Comparison of ENCODE assay signal across 8 cellular contexts in the genomic region with DNA sequence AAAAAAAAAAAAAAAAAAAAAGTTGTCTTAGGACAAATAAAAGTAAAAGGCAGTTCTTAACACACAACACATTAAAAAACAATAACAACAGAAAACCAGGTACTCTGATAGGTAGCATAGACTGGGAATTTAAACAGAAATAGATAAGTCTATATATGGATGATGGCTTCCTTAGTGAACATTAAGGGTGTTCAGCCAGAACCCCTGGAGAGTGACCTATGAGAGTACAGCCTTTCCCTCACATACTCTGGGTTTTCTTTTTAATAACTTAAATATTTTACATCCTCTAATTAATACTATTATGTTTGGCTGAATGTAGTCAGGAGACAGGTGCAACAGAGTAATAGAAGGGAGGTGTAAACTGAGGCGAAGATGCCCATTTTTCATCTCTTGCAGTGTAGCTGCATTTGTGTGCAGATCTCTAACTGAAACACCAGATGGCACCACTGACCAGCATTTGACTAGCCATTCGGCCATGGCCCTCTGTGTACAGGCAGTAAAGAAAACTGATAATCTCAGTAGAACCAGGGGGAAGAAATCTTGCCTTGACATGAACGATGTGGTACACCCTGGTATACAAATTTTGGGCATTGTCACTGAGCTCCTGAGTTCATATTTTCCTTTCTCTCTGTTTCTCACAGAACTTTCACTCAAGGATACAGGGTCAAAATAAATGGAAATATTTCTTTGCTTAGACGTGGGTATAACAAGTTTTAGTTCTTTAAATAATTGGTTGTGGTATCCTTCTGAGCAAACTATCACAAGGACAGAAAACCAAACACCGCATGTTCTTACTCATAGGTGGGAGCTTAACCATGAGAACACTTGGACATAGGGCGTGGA. TPM values are rescaled to one million over a fixed set of nuclear protein-coding genes. Genes with fewer than 3 reads are reported as not detected.
DNase-seq lines count a peak whose midpoint lies in the region; ATAC-seq and TF ChIP-seq lines count a peak whose summit lies in the region.

No MANE protein-coding gene starts in this region.

- TF ChIP-seq CTCF in GM12865 (IDR thresholded peaks at IDR 0.05; ENCODE audit: insufficient read depth, low read depth, low read length, missing control alignments) (peak; percentile 68), foreskin fibroblast (IDR thresholded peaks at IDR 0.05; ENCODE audit: low read depth, low read length) (peak; percentile 79), neutrophil (IDR thresholded peaks at IDR 0.05) (peak; percentile 61)

- no peak overlapping the region for H3K4me3 ChIP-seq in GM12865 (ENCODE audit: low read depth, low read length)
- no peak overlapping the region for H3K4me3 ChIP-seq in foreskin fibroblast (ENCODE audit: low read depth in 1 of 2, low read length in 2 of 2)
- H3K4me3 ChIP-seq in neutrophil (ENCODE audit: low read depth in 1 of 2, low read length in 1 of 2), result no peak overlapping the region

- DNase-seq in AG08396 (ENCODE audit: low spot score), result peak; percentile 71
- peak; percentile 67 for DNase-seq in GM12865 (ENCODE audit: low read depth)
- peak; percentile 14 for DNase-seq in NCI-H345 (lab: John Stamatoyannopoulos, UW)
- peak; percentile 52 to 54 for DNase-seq in activated T-cell treated with anti-CD3 and anti-CD28 coated beads, Interleukin-2, amount 50 U/mL, for 48 hours
- DNase-seq in foreskin fibroblast, result peak; percentile 47 to 80
- no peak for DNase-seq in mesenteric fat pad (ENCODE audit: low spot score)

- no peaks in the 10 kb centered on the region for H3K9me3 ChIP-seq in neutrophil

- H3K36me3 ChIP-seq in neutrophil, result no peaks in the 10 kb centered on the region

- no peak overlapping the region for H3K27ac ChIP-seq in neutrophil

- no peaks in the 10 kb centered on the region for H3K4me1 ChIP-seq in neutrophil (ENCODE audit: control insufficient read depth in 1 of 2, insufficient read depth in 1 of 2, low read depth in 1 of 2, low read length in 1 of 2)

- H3K27me3 ChIP-seq in neutrophil, result no peaks in the 10 kb centered on the region

- peak; percentile 77 for ATAC-seq in HG02852 (IDR thresholded peaks at IDR 0.05; ENCODE audit: unreplicated experiment)

RNA-seq across cellular contexts. Expression of gene TTF2, which starts 7.6 kb away (rescaled TPM):
- total RNA-seq in mesenteric fat pad, result 15.1 TPM

RNA-seq across cellular contexts. Expression of gene TRIM45, which starts 53.8 kb away (rescaled TPM):
- total RNA-seq in mesenteric fat pad, result 0.64 TPM
